8 cellular contexts compared by ENCODE assay signal in genomic region chr5:66143473-66144073, GRCh38. TPM values are rescaled to one million over a fixed set of nuclear protein-coding genes. Genes with fewer than 3 reads are reported as not detected.
DNase-seq lines count a peak whose midpoint lies in the region; ATAC-seq and FAIRE-seq lines count a peak whose summit lies in the region.

No MANE protein-coding gene starts in this region.

- H3K36me3 ChIP-seq in HAP-1 (replicated peaks): peaks cover 3% of the 10 kb centered on the region
- peaks cover 3% of the 10 kb centered on the region for H3K36me3 ChIP-seq in effector memory CD4-positive, alpha-beta T cell (ENCODE audit: control insufficient read depth, insufficient read depth, low read length)
- peaks cover 0 to 10% (median 0%) of the 10 kb centered on the region in 3 experiments for H3K36me3 ChIP-seq in naive thymus-derived CD4-positive, alpha-beta T cell (ENCODE audit: control insufficient read depth in 2 of 3, insufficient read depth in 3 of 3, low read length in 3 of 3)

- no peak for FAIRE-seq in RCC 7860 (lab: Jason Lieb, UNC)

- H3K27ac ChIP-seq in effector memory CD4-positive, alpha-beta T cell (ENCODE audit: insufficient read depth, low read length, poor library complexity, severe bottlenecking): peak overlapping the region; percentile 99
- H3K27ac ChIP-seq in naive thymus-derived CD4-positive, alpha-beta T cell (ENCODE audit: low read depth, low read length): peak overlapping the region; percentile 98

- H3K4me3 ChIP-seq in HAP-1: peak overlapping the region; percentile 98
- H3K4me3 ChIP-seq in effector memory CD4-positive, alpha-beta T cell (ENCODE audit: insufficient read depth, low read depth, low read length, poor library complexity, severe bottlenecking): peak overlapping the region; percentile 92
- peak overlapping the region; percentile 80 for H3K4me3 ChIP-seq in naive thymus-derived CD4-positive, alpha-beta T cell (ENCODE audit: low read length)

- peaks cover 12% of the 10 kb centered on the region for H3K4me1 ChIP-seq in HAP-1
- H3K4me1 ChIP-seq in effector memory CD4-positive, alpha-beta T cell (ENCODE audit: control insufficient read depth, insufficient read depth, low read length, poor library complexity, severe bottlenecking): peaks cover 19% of the 10 kb centered on the region
- H3K4me1 ChIP-seq in naive thymus-derived CD4-positive, alpha-beta T cell (ENCODE audit: control insufficient read depth in 2 of 2, insufficient read depth in 2 of 2, low read length in 2 of 2): peaks cover 21 to 34% of the 10 kb centered on the region in 2 donors

- peak; percentile 30 for ATAC-seq in GM18502 (IDR thresholded peaks at IDR 0.05; ENCODE audit: poor library complexity, unreplicated experiment)
- ATAC-seq in naive thymus-derived CD4-positive, alpha-beta T cell: no peak
- ATAC-seq in GM18520 (IDR thresholded peaks at IDR 0.05; ENCODE audit: unreplicated experiment): no peak

- POLR2A ChIA-PET in naive thymus-derived CD4-positive, alpha-beta T cell (lab: Charles Lee): interaction anchor here (0.6 to 3.0 kb wide), 14 partner anchors 10 to 581 kb away, joined by 3 to 26 read pairs (median 4); partner anchors contain the start of genes CENPK, NLN, PPWD1 and SGTB

- CTCF ChIA-PET in naive thymus-derived CD4-positive, alpha-beta T cell (lab: Charles Lee): no interaction called here

- H3K27me3 Mint-ChIP-seq in naive thymus-derived CD4-positive, alpha-beta T cell: no peaks in the 10 kb centered on the region

- H3K9me3 ChIP-seq in HAP-1: no peaks in the 10 kb centered on the region
- H3K9me3 ChIP-seq in effector memory CD4-positive, alpha-beta T cell (ENCODE audit: control insufficient read depth, low read length): no peaks in the 10 kb centered on the region
- no peaks in the 10 kb centered on the region for H3K9me3 ChIP-seq in naive thymus-derived CD4-positive, alpha-beta T cell (ENCODE audit: control insufficient read depth in 2 of 3, low read length in 3 of 3)

- H3K27ac Mint-ChIP-seq in naive thymus-derived CD4-positive, alpha-beta T cell: peak overlapping the region; percentile 99 to 100 (median 100)

- intact Hi-C loops in naive thymus-derived CD4-positive, alpha-beta T cell (cut with micrococcal nuclease): loop anchor here (1.0 to 10.0 kb wide), 14 partner anchors 17 to 1376 kb away; partner anchors contain the start of genes CENPK (in 2 of the 2), PPWD1 (in 2 of the 2), TRIM23 (in 2 of the 2) and CWC27 (in 1 of the 2)

- H3K4me1 Mint-ChIP-seq in naive thymus-derived CD4-positive, alpha-beta T cell: peaks cover 21 to 56% (median 41%) of the 10 kb centered on the region in 7 donors

- no peak for DNase-seq in HAP-1 (ENCODE audit: low spot score in 2 of 2)
- DNase-seq in NCI-H748 (lab: John Stamatoyannopoulos, UW; ENCODE audit: unreplicated experiment): peak; percentile 44
- no peak for DNase-seq in effector memory CD4-positive, alpha-beta T cell
- no peak for DNase-seq in naive thymus-derived CD4-positive, alpha-beta T cell
- DNase-seq in COR-L47 (lab: John Stamatoyannopoulos, UW): no peak
- no peak for DNase-seq in RCC 7860 (ENCODE audit: low spot score)

- H3K36me3 Mint-ChIP-seq in naive thymus-derived CD4-positive, alpha-beta T cell: peaks cover 0 to 5% (median 3%) of the 10 kb centered on the region in 5 donors

- no peaks in the 10 kb centered on the region for H3K27me3 ChIP-seq in HAP-1 (ENCODE audit: low read depth)
- H3K27me3 ChIP-seq in effector memory CD4-positive, alpha-beta T cell (replicated peaks; ENCODE audit: control insufficient read depth, insufficient read depth, low read length, poor library complexity, severe bottlenecking): no peaks in the 10 kb centered on the region
- no peaks in the 10 kb centered on the region for H3K27me3 ChIP-seq in naive thymus-derived CD4-positive, alpha-beta T cell (ENCODE audit: control insufficient read depth in 2 of 2, insufficient read depth in 2 of 2, low read length in 2 of 2)

- in situ Hi-C loops in HAP-1 (cut with MboI; ENCODE audit: low sequenced_read_pairs): no loop called here

- peak overlapping the region; percentile 91 to 100 (median 98) for H3K4me3 Mint-ChIP-seq in naive thymus-derived CD4-positive, alpha-beta T cell

- peaks cover 0 to 7% (median 0%) of the 10 kb centered on the region in 11 donors for H3K9me3 Mint-ChIP-seq in naive thymus-derived CD4-positive, alpha-beta T cell

RNA-seq across cellular contexts. Expression of gene SREK1, which starts 0.5 kb away (rescaled TPM):
- total RNA-seq in naive thymus-derived CD4-positive, alpha-beta T cell: 100 to 1,000 TPM in 2 of 5 experiments, 10 to 100 TPM in 3; 68.2 to 143 (median 85.8) TPM
- 10 to 100 TPM; 16.2 to 24.8 TPM for polyA plus RNA-seq in naive thymus-derived CD4-positive, alpha-beta T cell
